In genomic region chr2:127675335-127676261, GRCh38 we compare ENCODE assay signal across 8 cellular contexts. TPM values are rescaled to one million over a fixed set of nuclear protein-coding genes. Genes with fewer than 3 reads are reported as not detected.
DNase-seq lines count a peak whose midpoint lies in the region; ATAC-seq and TF ChIP-seq lines count a peak whose summit lies in the region.

TSS of gene LIMS2 (minus strand) at chr2:127675530. CDS start at chr2:127675024, 506 bp downstream.

- H3K27me3 ChIP-seq in HCT116 (ENCODE audit: insufficient read depth, low read length): peaks cover 7% of the 10 kb centered on the region; the same call in 1 of the 2 replicates
- H3K27me3 ChIP-seq in iPS DF 6.9 (ENCODE audit: control insufficient read depth, insufficient read depth, low read length): peaks cover 15% of the 10 kb centered on the region; the same call in 1 of the 2 replicates
- H3K27me3 ChIP-seq in sigmoid colon: no peaks in the 10 kb centered on the region

- TF ChIP-seq CTCF in HCT116 (IDR thresholded peaks at IDR 0.05 in 2 of 3, conservative IDR thresholded peaks at IDR 0.05 in 1 of 3; ENCODE audit: borderline replicate concordance in 1 of 3, insufficient read depth in 1 of 3, low read depth in 2 of 3, low read length in 2 of 3) (no peak), sigmoid colon (IDR thresholded peaks at IDR 0.05) (no peak)

- peak; percentile 37 for TF ChIP-seq RAD21 in HCT116 (IDR thresholded peaks at IDR 0.05; ENCODE audit: low read depth)

- DNase-seq in ACHN: peak; percentile 65
- DNase-seq in HCT116 (ENCODE audit: low read depth, low spot score): no peak
- DNase-seq in iPS DF 6.9 (ENCODE audit: low read depth, low spot score): no peak
- peak; percentile 87 for DNase-seq in sigmoid colon
- no peak for DNase-seq in NCI-H345 (lab: John Stamatoyannopoulos, UW)

- no TSS peak for BruUV-seq in HCT116 (replicated peaks; lab: Mats Ljungman, UMichigan)

- ATAC-seq in HCT116 (peak; percentile 72), esophagus mucosa (no peak), HG03139 (IDR thresholded peaks at IDR 0.05; ENCODE audit: unreplicated experiment) (no peak)

- H3K9me3 ChIP-seq in HCT116 (ENCODE audit: control insufficient read depth in 1 of 2, insufficient read depth in 1 of 2, low read depth in 1 of 2, low read length in 2 of 2) (no peaks in the 10 kb centered on the region), iPS DF 6.9 (ENCODE audit: control insufficient read depth, insufficient read depth, low read length) (no peaks in the 10 kb centered on the region), sigmoid colon (no peaks in the 10 kb centered on the region)

- no peaks in the 10 kb centered on the region for H3K79me2 ChIP-seq in HCT116 (ENCODE audit: insufficient read depth, low read length)

- no peak within 1 kb of the TSS; the same call in 1 of the 2 replicates for H3K27ac ChIP-seq in HCT116 (ENCODE audit: low read depth, low read length)
- peak within 1 kb of the TSS; percentile 2 for H3K27ac ChIP-seq in angular gyrus (ENCODE audit: low read depth, low read length)
- no peak within 1 kb of the TSS for H3K27ac ChIP-seq in iPS DF 6.9 (ENCODE audit: low read length)
- peak within 1 kb of the TSS; percentile 96 to 97 (median 97) for H3K27ac ChIP-seq in sigmoid colon

- no CpG with 5 or more reads among the region's 56 CpGs for WGBS in iPS DF 6.9 (ENCODE audit: insufficient coverage, insufficient read length)
- 5 to 7% methylated on average over 56 of the region's 56 CpGs for WGBS in sigmoid colon, 2 donors

- CTCF ChIA-PET in HCT116 (lab: Charles Lee): interaction anchor here (0.9 to 1.8 kb wide), 3 partner anchors 84 to 479 kb away, joined by 3 to 10 read pairs (median 5); no protein-coding TSS in a partner anchor

- H4K20me1 ChIP-seq in HCT116 (ENCODE audit: insufficient read depth): no peaks in the 10 kb centered on the region

- H3K9ac ChIP-seq in HCT116 (ENCODE audit: low read length): peak within 1 kb of the TSS; percentile 40

- H3K9me2 ChIP-seq in HCT116 (ENCODE audit: insufficient read depth): no peaks in the 10 kb centered on the region

- TF ChIP-seq POLR2A in HCT116 (IDR thresholded peaks at IDR 0.05; ENCODE audit: borderline replicate concordance, extremely low read depth, insufficient read depth, insufficient read length) (no peak), sigmoid colon (IDR thresholded peaks at IDR 0.05) (no peak)

- H3K4me2 ChIP-seq in HCT116 (ENCODE audit: low read length): peak within 1 kb of the TSS; percentile 96

- intact Hi-C loops in HCT116 (cut with micrococcal nuclease): loop anchor here (10.0 kb wide), 1 partner anchor 481 kb away; no protein-coding TSS in a partner anchor
- intact Hi-C loops in sigmoid colon (cut with DNase I): loop anchor here (2.0 kb wide), 1 partner anchor 23 kb away; no protein-coding TSS in a partner anchor

- POLR2A ChIA-PET in HCT116 (lab: Charles Lee): no interaction called here

- H3K4me3 ChIP-seq in HCT116 (replicated peaks in 1 of 2; ENCODE audit: low read depth in 1 of 2, low read length in 2 of 2) (peak within 1 kb of the TSS; percentile 43 to 59), iPS DF 6.9 (ENCODE audit: low read length) (peak within 1 kb of the TSS; percentile 67; the same call in 1 of the 2 replicates), sigmoid colon (peak within 1 kb of the TSS; percentile 77 to 90 (median 84))

- TF ChIP-seq EP300 in sigmoid colon (IDR thresholded peaks at IDR 0.05): peak in 1 of 4 donors; percentile 6

- in situ Hi-C loops in ACHN (cut with HindIII; ENCODE audit: low pct_ligation_motif_present, low pct_unique_long_range_greater_than_20kb, low sequenced_read_pairs): no loop called here

- peaks cover 0 to 15% of the 10 kb centered on the region in 2 experiments; a peak in 2 of 4 replicates for H3K4me1 ChIP-seq in HCT116 (ENCODE audit: control insufficient read depth in 1 of 2, insufficient read depth in 2 of 2, low read length in 2 of 2)
- peaks cover 6% of the 10 kb centered on the region; the same call in 1 of the 2 replicates for H3K4me1 ChIP-seq in iPS DF 6.9 (ENCODE audit: control insufficient read depth, insufficient read depth, low read length)
- H3K4me1 ChIP-seq in sigmoid colon: peaks cover 0 to 72% (median 54%) of the 10 kb centered on the region in 4 donors

- peak within 1 kb of the TSS; percentile 92 for H2AFZ ChIP-seq in HCT116 (ENCODE audit: low read depth, low read length, poor library complexity, severe bottlenecking)

- RAD21 ChIA-PET in HCT116 (lab: Charles Lee; ENCODE audit: low non-redundant PET in 1 of 2, low total read pairs in 2 of 2, uncharacterized antibody in 2 of 2, unreplicated experiment in 2 of 2): no interaction called here

- H3K36me3 ChIP-seq in HCT116 (ENCODE audit: control insufficient read depth in 1 of 2, insufficient read depth in 2 of 2, low read length in 2 of 2) (no peaks in the 10 kb centered on the region), iPS DF 6.9 (ENCODE audit: control insufficient read depth, insufficient read depth, low read length) (no peaks in the 10 kb centered on the region), sigmoid colon (no peaks in the 10 kb centered on the region)

TF ChIP-seq in HCT116, 20 proteins besides CTCF, POLR2A, EP300 and RAD21:
- TF ChIP-seq CEBPB (IDR thresholded peaks at IDR 0.05; ENCODE audit: low read depth): no peak
- TF ChIP-seq TCF7L2 (IDR thresholded peaks at IDR 0.05; ENCODE audit: borderline replicate concordance, extremely low read depth, insufficient read depth, insufficient read length): no peak
- TF ChIP-seq EZH2 (IDR thresholded peaks at IDR 0.05): no peak
- no peak for TF ChIP-seq SIN3A (IDR thresholded peaks at IDR 0.05; ENCODE audit: low read depth)
- no peak for TF ChIP-seq YY1 (IDR thresholded peaks at IDR 0.05; ENCODE audit: extremely low read depth, insufficient replicate concordance, low read depth, low read length)
- no peak for TF ChIP-seq EGR1 (IDR thresholded peaks at IDR 0.05; ENCODE audit: low read depth)
- TF ChIP-seq ZBTB33 (IDR thresholded peaks at IDR 0.05; ENCODE audit: extremely low read depth, insufficient replicate concordance, low read length): no peak
- no peak for TF ChIP-seq ZNF274 (IDR thresholded peaks at IDR 0.05; ENCODE audit: low read depth, low read length)
TF ChIP-seq in HCT116: peak in this region for 0.

RNA-seq across cellular contexts. Expression of gene LIMS2, which starts in this region (rescaled TPM):
- 3.7 TPM for total RNA-seq in HCT116 (2021; ENCODE audit: unreplicated experiment)
- 3.9 and 4.0 TPM in 2 replicates for polyA plus RNA-seq in HCT116 (2012)
- total RNA-seq in sigmoid colon: 100 to 1,000 TPM; 125 to 357 (median 195) TPM
- 10 to 100 TPM in 2 of 3 donors, 1 to 10 TPM in 1; 3.2 to 40.6 (median 17.4) TPM for polyA plus RNA-seq in sigmoid colon
- total RNA-seq in esophagus mucosa: 6.0 TPM

Comparison
In these comparisons a context has a peak if more than half of its experiments do, and no peak if none do; other contexts are left out.
1. RNA of gene LIMS2 (total RNA-seq): 125 to 357 TPM in sigmoid colon; 6.0 TPM in esophagus mucosa (single experiment) and 3.7 TPM in HCT116 (single experiment); every median in the first group is over 10 times any median in the second.
2. DNase-seq: peak in ACHN (single experiment) and sigmoid colon (single experiment); none in HCT116 (single experiment), iPS DF 6.9 (single experiment) and NCI-H345 (single experiment).
3. H3K27ac ChIP-seq: peak in angular gyrus (single experiment) and sigmoid colon (4 of 4); none in HCT116 (single experiment) and iPS DF 6.9 (single experiment).
4. Peak in every context shown above with its lines, with median percentiles within 50 percentile points of each other: H3K4me3 ChIP-seq.